Comparison of ENCODE assay signal across 21 cellular contexts in genomic region chr16:49603956-49604355, GRCh38.
DNase-seq lines count a peak whose midpoint lies in the region; ATAC-seq and TF ChIP-seq lines count a peak whose summit lies in the region.
"Had no signal": no experiment of that assay in that cellular context is flagged by ENCODE, and none has a peak within 500 bp of the region (broad histone marks: within the 10 kb centered on the region; RNA-seq: fewer than 3 reads in every experiment).

No MANE protein-coding gene starts in this region.

- TF ChIP-seq POLR2A in vagina (IDR thresholded peaks at IDR 0.05) = no peak
- TF ChIP-seq POLR2A in heart left ventricle (IDR thresholded peaks at IDR 0.05) = no peak

- H3K4me1 ChIP-seq in vagina (no peaks in the 10 kb centered on the region), heart left ventricle (no peaks in the 10 kb centered on the region)
- H3K4me1 ChIP-seq: Peyer's patch had no signal

- H3K27ac Mint-ChIP-seq in activated CD8-positive, alpha-beta memory T cell treated with anti-CD3 and anti-CD28 coated beads, Interleukin-2, amount 10 ng/mL, durations not matched to agents 7 days and 5 days = no peak overlapping the region
- H3K27ac Mint-ChIP-seq in chondrocyte (ENCODE audit: unreplicated experiment) = no peak overlapping the region
- H3K27ac Mint-ChIP-seq: CD14-positive monocyte had no signal

- TF ChIP-seq CTCF in chondrocyte (IDR thresholded peaks at IDR 0.05) (no peak), vagina (IDR thresholded peaks at IDR 0.05) (no peak), heart left ventricle (IDR thresholded peaks at IDR 0.05) (no peak)

- H3K4me3 ChIP-seq in vagina (no peak overlapping the region), heart left ventricle (no peak overlapping the region)
- H3K4me3 ChIP-seq: K562, MG63, Peyer's patch had no signal

- CTCF ChIA-PET in activated CD8-positive, alpha-beta memory T cell treated with anti-CD3 and anti-CD28 coated beads, Interleukin-2, amount 10 ng/mL, durations not matched to agents 7 days and 5 days (lab: Charles Lee) = no interaction called here

- H3K4me1 Mint-ChIP-seq in activated CD8-positive, alpha-beta memory T cell treated with anti-CD3 and anti-CD28 coated beads, Interleukin-2, amount 10 ng/mL, durations not matched to agents 7 days and 5 days = no peaks in the 10 kb centered on the region
- H3K4me1 Mint-ChIP-seq in chondrocyte (ENCODE audit: low read depth) = no peaks in the 10 kb centered on the region
- H3K4me1 Mint-ChIP-seq: CD14-positive monocyte had no signal

- ATAC-seq in activated CD8-positive, alpha-beta memory T cell treated with anti-CD3 and anti-CD28 coated beads, Interleukin-2, amount 10 ng/mL, durations not matched to agents 7 days and 5 days = no peak
- ATAC-seq in left lobe of liver (no peak), HG02973 (IDR thresholded peaks at IDR 0.05; ENCODE audit: unreplicated experiment) (no peak), heart left ventricle (no peak)
- ATAC-seq: HepG2, K562 had no signal

- no peaks in the 10 kb centered on the region for H3K9me3 Mint-ChIP-seq in activated CD8-positive, alpha-beta memory T cell treated with anti-CD3 and anti-CD28 coated beads, Interleukin-2, amount 10 ng/mL, durations not matched to agents 7 days and 5 days (ENCODE audit: low read depth)
- no peaks in the 10 kb centered on the region for H3K9me3 Mint-ChIP-seq in chondrocyte (ENCODE audit: low read depth)
- H3K9me3 Mint-ChIP-seq: CD14-positive monocyte had no signal

- peak; percentile 33 for DNase-seq in activated CD8-positive, alpha-beta memory T cell treated with anti-CD3 and anti-CD28 coated beads, Interleukin-2, amount 10 ng/mL, durations not matched to agents 7 days and 5 days
- no peak for DNase-seq in activated CD8-positive, alpha-beta memory T cell treated with anti-CD3 and anti-CD28 coated beads for 24 hours
- DNase-seq in chondrocyte (ENCODE audit: low spot score) = peak; percentile 70
- DNase-seq in left lobe of liver (ENCODE audit: low spot score) = peak; percentile 28
- DNase-seq in vagina (ENCODE audit: extremely low spot score in 2 of 2) = peak; percentile 76 to 81
- no peak for DNase-seq in heart left ventricle
- DNase-seq: 8988T, AML-193, DMS53, GDM1, MG63, NCI-H1417, NCI-H187, NCI-H446, NCI-H526, Peyer's patch had no signal

- no peaks in the 10 kb centered on the region for H3K36me3 Mint-ChIP-seq in activated CD8-positive, alpha-beta memory T cell treated with anti-CD3 and anti-CD28 coated beads, Interleukin-2, amount 10 ng/mL, durations not matched to agents 7 days and 5 days
- H3K36me3 Mint-ChIP-seq in chondrocyte (ENCODE audit: low read depth) = no peaks in the 10 kb centered on the region
- H3K36me3 Mint-ChIP-seq: CD14-positive monocyte had no signal

- H3K27ac ChIP-seq in vagina = no peak overlapping the region
- H3K27ac ChIP-seq in heart left ventricle = no peak overlapping the region
- H3K27ac ChIP-seq: HL-60, Peyer's patch had no signal

- H3K36me3 ChIP-seq in vagina (no peaks in the 10 kb centered on the region), heart left ventricle (no peaks in the 10 kb centered on the region)
- H3K36me3 ChIP-seq: MG63, Peyer's patch had no signal

- intact Hi-C loops in vagina (cut with DNase I) = no loop called here
- intact Hi-C loops in heart left ventricle (cut with DNase I) = loop anchor here in 3 of 10 donors (10.0 kb wide), 2 partner anchors 151 to 251 kb away; partner anchors contain the start of gene ZNF423 (in 1 of the 3)

- no peaks in the 10 kb centered on the region for H3K9me3 ChIP-seq in vagina
- no peaks in the 10 kb centered on the region for H3K9me3 ChIP-seq in heart left ventricle
- H3K9me3 ChIP-seq: MG63, Peyer's patch had no signal

- 93 to 100% (median 95%) methylated on average over 4 to 9 of the region's 9 CpGs for WGBS in heart left ventricle, 4 donors

- H3K4me3 Mint-ChIP-seq in activated CD8-positive, alpha-beta memory T cell treated with anti-CD3 and anti-CD28 coated beads, Interleukin-2, amount 10 ng/mL, durations not matched to agents 7 days and 5 days = no peak overlapping the region
- no peak overlapping the region for H3K4me3 Mint-ChIP-seq in chondrocyte (ENCODE audit: unreplicated experiment)
- H3K4me3 Mint-ChIP-seq: CD14-positive monocyte had no signal

- no peaks in the 10 kb centered on the region for H3K27me3 ChIP-seq in vagina
- no peaks in the 10 kb centered on the region for H3K27me3 ChIP-seq in heart left ventricle
- H3K27me3 ChIP-seq: MG63, Peyer's patch had no signal

- peaks cover 5% of the 10 kb centered on the region for H3K27me3 Mint-ChIP-seq in activated CD8-positive, alpha-beta memory T cell treated with anti-CD3 and anti-CD28 coated beads, Interleukin-2, amount 10 ng/mL, durations not matched to agents 7 days and 5 days
- H3K27me3 Mint-ChIP-seq in chondrocyte (ENCODE audit: low read depth) = peaks cover 10% of the 10 kb centered on the region

Comparison
In these comparisons a context has a peak if more than half of its experiments do, and no peak if none do; other contexts are left out.
1. DNase-seq: peak in activated CD8-positive, alpha-beta memory T cell treated with anti-CD3 and anti-CD28 coated beads, Interleukin-2, amount 10 ng/mL, durations not matched to agents 7 days and 5 days (single experiment), chondrocyte (single experiment), left lobe of liver (single experiment) and vagina (2 of 2); none in activated CD8-positive, alpha-beta memory T cell treated with anti-CD3 and anti-CD28 coated beads for 24 hours (single experiment) and heart left ventricle (0 of 5).